Comparison of ENCODE assay signal across 8 cellular contexts in the genomic region with DNA sequence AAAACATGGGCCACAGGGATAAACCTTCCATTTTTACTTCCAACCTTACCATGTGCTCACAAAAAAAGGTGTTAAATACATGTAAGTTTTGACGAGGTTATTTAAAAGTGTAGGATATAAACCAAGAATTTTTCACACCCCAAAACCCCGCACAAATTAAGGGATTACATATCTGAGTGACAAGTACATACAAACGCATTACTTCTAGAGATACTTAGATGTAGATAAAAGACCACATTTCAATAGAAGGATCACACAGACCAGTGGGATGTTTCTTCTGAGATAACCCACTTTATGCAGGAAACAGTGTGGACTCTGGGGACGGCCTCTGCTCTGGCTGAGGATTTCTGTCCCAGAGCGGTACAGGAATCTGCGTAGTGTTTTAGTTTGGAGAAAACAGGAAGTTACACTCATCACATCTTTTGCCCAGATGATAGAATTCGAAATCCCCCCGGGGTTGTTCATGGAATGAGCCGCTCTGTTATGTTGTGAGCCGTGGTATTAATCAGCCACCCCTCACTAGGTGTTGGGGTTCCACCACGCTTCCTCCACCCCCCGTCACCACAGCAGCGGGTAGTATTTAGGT.
DNase-seq lines count a peak whose midpoint lies in the region.

No MANE protein-coding gene starts in this region.

- H3K27ac ChIP-seq in HUES48 (ENCODE audit: low read depth, low read length) (peak overlapping the region; percentile 94), muscle layer of duodenum (ENCODE audit: low read length) (peak overlapping the region; percentile 84), substantia nigra (ENCODE audit: low read depth, low read length, poor library complexity, severe bottlenecking) (peak overlapping the region; percentile 74)

- H3K27me3 ChIP-seq in HUES48 (ENCODE audit: control insufficient read depth, insufficient read depth, low read length), result no peaks in the 10 kb centered on the region
- H3K27me3 ChIP-seq in muscle layer of duodenum (ENCODE audit: low read depth, low read length), result no peaks in the 10 kb centered on the region

- peak; percentile 33 to 37 for DNase-seq in activated CD4-positive, alpha-beta T cell treated with anti-CD3 and anti-CD28 coated beads for 4 hours
- peak; percentile 17 for DNase-seq in effector CD4-positive, alpha-beta T cell
- DNase-seq in substantia nigra (lab: John Stamatoyannopoulos, UW), result no peak
- DNase-seq in HuH-7 (ENCODE audit: low spot score), result no peak
- no peak for DNase-seq in SHP77 (lab: John Stamatoyannopoulos, UW)
- DNase-seq in NCI-H524 (lab: John Stamatoyannopoulos, UW), result no peak

- peak overlapping the region; percentile 94; the same call in 1 of the 2 replicates for H3K9ac ChIP-seq in HUES48 (ENCODE audit: low read depth, low read length)

- H3K4me3 ChIP-seq in HUES48 (ENCODE audit: low read depth, low read length) (peak overlapping the region; percentile 90), muscle layer of duodenum (ENCODE audit: low read depth in 1 of 2, low read length in 2 of 2) (peak overlapping the region; percentile 76 to 91)

- H3K4me1 ChIP-seq in HUES48 (ENCODE audit: control insufficient read depth, insufficient read depth, low read length), result peaks cover 37% of the 10 kb centered on the region
- H3K4me1 ChIP-seq in muscle layer of duodenum (ENCODE audit: control insufficient read depth in 1 of 2, insufficient read depth in 2 of 2, low read length in 2 of 2), result peaks cover 16 to 22% of the 10 kb centered on the region in 2 donors

- H3K36me3 ChIP-seq in HUES48 (ENCODE audit: control insufficient read depth, insufficient read depth, low read length) (no peaks in the 10 kb centered on the region), muscle layer of duodenum (ENCODE audit: control insufficient read depth in 1 of 2, insufficient read depth in 2 of 2, low read length in 2 of 2) (no peaks in the 10 kb centered on the region)

- H3K9me3 ChIP-seq in HUES48 (ENCODE audit: control insufficient read depth, insufficient read depth, low read length) (no peaks in the 10 kb centered on the region), muscle layer of duodenum (ENCODE audit: control insufficient read depth in 1 of 2, low read length in 2 of 2) (no peaks in the 10 kb centered on the region)

Comparison
In these comparisons a context has a peak if more than half of its experiments do, and no peak if none do; other contexts are left out.
1. DNase-seq: peak in activated CD4-positive, alpha-beta T cell treated with anti-CD3 and anti-CD28 coated beads for 4 hours (2 of 2) and effector CD4-positive, alpha-beta T cell (single experiment); none in substantia nigra (0 of 49), HuH-7 (single experiment), SHP77 (0 of 2) and NCI-H524 (0 of 2).
2. Peak in every context shown above with its lines, with median percentiles within 50 percentile points of each other: H3K27ac ChIP-seq.